In genomic region chrX:107470198-107470597, GRCh38 we compare ENCODE assay signal across 20 cellular contexts. TPM values are rescaled to one million over a fixed set of nuclear protein-coding genes. Genes with fewer than 3 reads are reported as not detected.
DNase-seq lines count a peak whose midpoint lies in the region; ATAC-seq, FAIRE-seq and TF ChIP-seq lines count a peak whose summit lies in the region.
"Had no signal": no experiment of that assay in that cellular context is flagged by ENCODE, and none has a peak within 500 bp of the region (broad histone marks: within the 10 kb centered on the region; RNA-seq: fewer than 3 reads in every experiment).

No MANE protein-coding gene starts in this region.

- H4K91ac ChIP-seq in IMR-90 (ENCODE audit: insufficient read depth, low read depth, low read length), result no peak overlapping the region

- DNase-seq in GM06990 (ENCODE audit: extremely low read depth, insufficient read length), result peak; percentile 30
- no peak for DNase-seq in IMR-90
- DNase-seq in GM12878 (ENCODE audit: low read depth, low spot score), result no peak
- DNase-seq in lower lobe of right lung, result no peak
- no peak for DNase-seq in HCEC 1CT
- DNase-seq: 8988T; AML-193; Caco-2; CD8-positive, alpha-beta memory T cell; DND-41; GF-D8; HFFc6; KG1 had no signal

- H2BK5ac ChIP-seq in IMR-90 (ENCODE audit: low read depth, low read length, poor library complexity, severe bottlenecking), result no peak overlapping the region

- no peaks in the 10 kb centered on the region for H3K4me1 ChIP-seq in IMR-90 (ENCODE audit: control insufficient read depth, insufficient read depth, low read length)
- peaks cover 4% of the 10 kb centered on the region for H3K4me1 ChIP-seq in GM12878 (ENCODE audit: control insufficient read depth, insufficient read depth, low read length)
- H3K4me1 ChIP-seq in lower lobe of right lung, result no peaks in the 10 kb centered on the region
- H3K4me1 ChIP-seq: BLaER1, Caco-2, HAP-1 had no signal

- no peaks in the 10 kb centered on the region for H3K9me1 ChIP-seq in IMR-90 (ENCODE audit: insufficient read depth, low read length)

- H2AK5ac ChIP-seq in IMR-90 (ENCODE audit: low read depth, low read length), result no peak overlapping the region

- H3K18ac ChIP-seq in IMR-90 (ENCODE audit: low read depth, low read length), result no peak overlapping the region

- H3K79me2 ChIP-seq in GM12878 (ENCODE audit: control insufficient read depth, insufficient read depth, low read length), result no peaks in the 10 kb centered on the region

- H3K4me3 ChIP-seq in GM06990 (replicated peaks; ENCODE audit: low read depth, low read length) (no peak overlapping the region), IMR-90 (ENCODE audit: insufficient read depth, low read depth, low read length) (no peak overlapping the region), GM12878 (no peak overlapping the region), lower lobe of right lung (no peak overlapping the region)
- H3K4me3 ChIP-seq: BLaER1, HAP-1 had no signal

- BruUV-seq in IMR-90 (replicated peaks; lab: Mats Ljungman, UMichigan), result no TSS peak
- BruUV-seq in GM12878 (replicated peaks; lab: Mats Ljungman, UMichigan), result no TSS peak

- H3K9me3 ChIP-seq in IMR-90 (ENCODE audit: control insufficient read depth, insufficient read depth, low read length), result no peaks in the 10 kb centered on the region
- no peaks in the 10 kb centered on the region; the same call in 2 of the 3 replicates for H3K9me3 ChIP-seq in GM12878 (replicated peaks; ENCODE audit: control insufficient read depth, insufficient read depth, low read length)
- H3K9me3 ChIP-seq in lower lobe of right lung, result no peaks in the 10 kb centered on the region
- H3K9me3 ChIP-seq: BLaER1, Caco-2, HAP-1 had no signal

- H3K4ac ChIP-seq in IMR-90 (ENCODE audit: low read depth, low read length), result no peak overlapping the region

- in situ Hi-C loops in IMR-90 (cut with MboI; ENCODE audit: low sequenced_read_pairs) (no loop called here), GM12878 (cut with MboI) (no loop called here)

- H3K36me3 ChIP-seq in GM06990 (ENCODE audit: control insufficient read depth, insufficient read depth, low read length), result no peaks in the 10 kb centered on the region
- H3K36me3 ChIP-seq in IMR-90 (ENCODE audit: control insufficient read depth, insufficient read depth, low read length), result no peaks in the 10 kb centered on the region
- no peaks in the 10 kb centered on the region for H3K36me3 ChIP-seq in GM12878 (ENCODE audit: control insufficient read depth in 2 of 2, insufficient read depth in 2 of 2, low read length in 1 of 2)
- no peaks in the 10 kb centered on the region for H3K36me3 ChIP-seq in lower lobe of right lung
- H3K36me3 ChIP-seq: BLaER1, HAP-1 had no signal

- H3K27ac ChIP-seq in IMR-90 (ENCODE audit: insufficient read depth, low read length), result no peak overlapping the region
- no peak overlapping the region for H3K27ac ChIP-seq in GM12878 (ENCODE audit: control insufficient read depth, insufficient read depth)
- no peak overlapping the region for H3K27ac ChIP-seq in lower lobe of right lung
- H3K27ac ChIP-seq: BLaER1 had no signal

- no peaks in the 10 kb centered on the region for H3K27me3 ChIP-seq in GM06990 (replicated peaks; ENCODE audit: control insufficient read depth, insufficient read depth, low read length)
- peaks cover 28% of the 10 kb centered on the region for H3K27me3 ChIP-seq in IMR-90 (ENCODE audit: control insufficient read depth, insufficient read depth, low read length)
- H3K27me3 ChIP-seq in GM12878 (replicated peaks in 1 of 2; ENCODE audit: control insufficient read depth in 2 of 2, insufficient read depth in 2 of 2, low read length in 1 of 2), result no peaks in the 10 kb centered on the region
- no peaks in the 10 kb centered on the region for H3K27me3 ChIP-seq in lower lobe of right lung (ENCODE audit: low read depth)

- H2BK15ac ChIP-seq in IMR-90 (ENCODE audit: low read depth, low read length), result no peak overlapping the region

- FAIRE-seq in GM12878 (lab: Jason Lieb, UNC), result no peak
- FAIRE-seq: GM12892, H1 had no signal

- TF ChIP-seq RAD21 in IMR-90 (IDR thresholded peaks at IDR 0.05; ENCODE audit: low read length) (no peak), GM12878 (IDR thresholded peaks at IDR 0.05; ENCODE audit: insufficient read depth, low read depth, low read length) (no peak)

- H2AK9ac ChIP-seq in IMR-90 (replicated peaks; ENCODE audit: low read depth, low read length, poor library complexity), result peak overlapping the region; percentile 38

- H3K4me2 ChIP-seq in IMR-90 (ENCODE audit: low read depth, low read length) (no peak overlapping the region), GM12878 (ENCODE audit: control insufficient read depth, insufficient read depth) (no peak overlapping the region)
- H3K4me2 ChIP-seq: BLaER1 had no signal

- no peak overlapping the region for H4K5ac ChIP-seq in IMR-90 (ENCODE audit: low read depth, low read length)

- POLR2A ChIA-PET in IMR-90 (lab: Charles Lee; ENCODE audit: unreplicated experiment) (interaction anchor here (0.6 kb wide), 1 partner anchor 479 kb away, joined by 3 read pairs; no protein-coding TSS in a partner anchor), GM12878 (lab: Charles Lee) (no interaction called here)

- SMC1A ChIA-PET in GM12878 (lab: Charles Lee; ENCODE audit: uncharacterized antibody, unreplicated experiment), result no interaction called here

- dilution Hi-C loops in IMR-90 (cut with HindIII; ENCODE audit: low sequenced_read_pairs, unreplicated experiment), result no loop called here

- CTCF ChIA-PET in IMR-90 (lab: Yijun Ruan, JAX) (no interaction called here), GM12878 (lab: Yijun Ruan, JAX) (no interaction called here)

- TF ChIP-seq POLR2A in IMR-90 (IDR thresholded peaks at IDR 0.05; ENCODE audit: low read depth, low read length), result no peak
- no peak for TF ChIP-seq POLR2A in GM12878 (IDR thresholded peaks at IDR 0.05; ENCODE audit: low read depth, low read length)

- no peaks in the 10 kb centered on the region for H4K20me1 ChIP-seq in IMR-90 (ENCODE audit: insufficient read depth, low read length)
- no peaks in the 10 kb centered on the region for H4K20me1 ChIP-seq in GM12878 (ENCODE audit: control insufficient read depth, insufficient read depth)
- H4K20me1 ChIP-seq: BLaER1 had no signal

- RAD21 ChIA-PET in GM12878 (lab: Charles Lee; ENCODE audit: unreplicated experiment), result no interaction called here

- H3K56ac ChIP-seq in IMR-90 (ENCODE audit: extremely low read depth, insufficient read depth, low read length), result no peak overlapping the region

- TF ChIP-seq EP300 in GM12878 (IDR thresholded peaks at IDR 0.05; ENCODE audit: borderline replicate concordance in 1 of 2, control insufficient read depth in 1 of 2, low read depth in 2 of 2, low read length in 2 of 2), result no peak

- H3K23ac ChIP-seq in IMR-90 (ENCODE audit: low read depth, low read length), result no peak overlapping the region

- intact Hi-C loops in IMR-90 (cut with micrococcal nuclease), result no loop called here
- intact Hi-C loops in GM12878 (cut with micrococcal nuclease; ENCODE audit: unreplicated experiment), result no loop called here
- intact Hi-C loops in lower lobe of right lung (cut with DNase I), result no loop called here

- no peak overlapping the region for H2BK20ac ChIP-seq in IMR-90 (ENCODE audit: low read depth, low read length)

- H3K9ac ChIP-seq in IMR-90 (ENCODE audit: low read depth, low read length), result no peak overlapping the region
- H3K9ac ChIP-seq in GM12878 (ENCODE audit: control insufficient read depth, insufficient read depth, low read length), result no peak overlapping the region
- H3K9ac ChIP-seq: BLaER1 had no signal

- H3K79me1 ChIP-seq in IMR-90 (ENCODE audit: low read depth in 1 of 2, low read length in 2 of 2), result no peaks in the 10 kb centered on the region

- H2BK120ac ChIP-seq in IMR-90 (ENCODE audit: low read depth, low read length), result no peak overlapping the region

- H3K14ac ChIP-seq in IMR-90 (replicated peaks; ENCODE audit: low read depth, low read length), result no peak overlapping the region

- H4K8ac ChIP-seq in IMR-90 (ENCODE audit: low read depth in 2 of 2, low read length in 2 of 2), result no peak overlapping the region

- WGBS in IMR-90 (ENCODE audit: extremely low coverage in 2 of 2, insufficient read length in 1 of 2), 2 experiments, result 37% methylated on average over 2 of the region's 2 CpGs; no CpG with 5 or more reads in 1 of the 2 experiments
- WGBS in GM12878 (ENCODE audit: insufficient coverage, insufficient replicate concordance, low lambda C conversion rate, missing lambda C conversion rate), result 8% methylated on average over 2 of the region's 2 CpGs

- TF ChIP-seq CTCF in GM06990 (IDR thresholded peaks at IDR 0.05; ENCODE audit: insufficient read depth, low read length, poor library complexity, severe bottlenecking) (no peak), IMR-90 (conservative IDR thresholded peaks at IDR 0.05; ENCODE audit: low read depth, low read length) (no peak), GM12878 (IDR thresholded peaks at IDR 0.05 in 2 of 3, conservative IDR thresholded peaks at IDR 0.05 in 1 of 3; ENCODE audit: control insufficient read depth in 2 of 3, extremely low read depth in 1 of 3, insufficient read depth in 1 of 3, low read depth in 3 of 3, low read length in 3 of 3) (no peak), lower lobe of right lung (IDR thresholded peaks at IDR 0.05) (no peak)

- no peak overlapping the region for H2AFZ ChIP-seq in IMR-90 (replicated peaks; ENCODE audit: low read length, poor library complexity)
- H2AFZ ChIP-seq in GM12878 (ENCODE audit: control insufficient read depth, low read depth, low read length), result no peak overlapping the region

- peak; percentile 32 for ATAC-seq in GM18868 (IDR thresholded peaks at IDR 0.05; ENCODE audit: unreplicated experiment)
- ATAC-seq in IMR-90 (ENCODE audit: low read depth), result no peak
- ATAC-seq in GM12878, result peak; percentile 34
- no peak for ATAC-seq in lower lobe of right lung
- ATAC-seq in GM18858 (IDR thresholded peaks at IDR 0.05; ENCODE audit: unreplicated experiment), result no peak

RNA-seq across cellular contexts. Expression of gene FRMPD3, which starts 20.7 kb away (rescaled TPM):
- total RNA-seq in IMR-90 (2012; rRNA removed) (under 0.01 TPM in 2 replicates), GM12878 (2014; rRNA removed) (0.06 TPM in 1 of 2 replicates, not detected in the other), GM12878 (2014; rRNA removed; fragmentation: Illumina TruSeq; extraction: Trizol) (not detected in 2 replicates), GM12878 (2021) (0.05 TPM in 1 of 2 replicates, not detected in the other), lower lobe of right lung (0.24 TPM)
- polyA plus RNA-seq in IMR-90 (2012; rRNA removed) (0.17 and 0.19 TPM in 2 replicates), GM12878 (2011; rRNA removed) (0.01 and 0.04 TPM in 2 replicates), GM12878 (2014; fragmentation: Illumina TruSeq; extraction: Trizol) (0.01 TPM in 1 of 2 replicates, not detected in the other), GM12878 (2014; fragmentation: Nextera tagmentation; extraction: Ambion mirVana) (not detected), GM12878 (2014; rRNA removed) (0.03 TPM in 1 of 2 replicates, not detected in the other), GM12878 (2016; fragmentation: Nextera tagmentation; extraction: Ambion mirVana) (not detected)
- polyA plus RNA-seq in IMR-90 (2012; cell fraction: cytosol; rRNA removed), result 0.05 and 0.13 TPM in 2 replicates
- 0.11 and 0.27 TPM in 2 replicates for polyA plus RNA-seq in IMR-90 (2012; cell fraction: nucleus; rRNA removed; ENCODE audit: low replicate concordance)
- 0.91 and 0.98 TPM in 2 replicates for total RNA-seq in GM12878 (2013; cell fraction: nucleolus; rRNA removed)
- polyA plus RNA-seq in GM12878 (2011; ENCODE audit: low read depth), result not detected
- 0.06 and 0.07 TPM in 2 replicates for polyA plus RNA-seq in GM12878 (2011; cell fraction: cytosol; rRNA removed)
- polyA plus RNA-seq in GM12878 (2011; cell fraction: nucleus; rRNA removed), result 0.25 and 0.27 TPM in 2 replicates
- polyA plus RNA-seq in GM12878 (2012), result not detected in 2 replicates
- polyA minus RNA-seq in GM12878 (2011; rRNA and poly(A)+ RNA removed), result 0.10 TPM in 1 of 2 replicates, not detected in the other
- not detected in 2 replicates for polyA minus RNA-seq in GM12878 (2011; cell fraction: cytosol; rRNA and poly(A)+ RNA removed)
- under 0.01 and 0.10 TPM in 2 replicates for polyA minus RNA-seq in GM12878 (2011; cell fraction: nucleus; rRNA and poly(A)+ RNA removed)
- polyA plus RNA-seq: IgD-negative memory B cell had no signal

Comparison
In these comparisons a context has a peak if more than half of its experiments do, and no peak if none do; other contexts are left out.
1. ATAC-seq: peak in GM18868 (single experiment) and GM12878 (single experiment); none in IMR-90 (single experiment), lower lobe of right lung (0 of 2) and GM18858 (single experiment).